In genomic region chr3:43954321-43954720, GRCh38 we compare ENCODE assay signal across 29 cellular contexts.
"Had no signal": no experiment of that assay in that cellular context is flagged by ENCODE, and none has a peak within 500 bp of the region (broad histone marks: within the 10 kb centered on the region; RNA-seq: fewer than 3 reads in every experiment).

No MANE protein-coding gene starts in this region.

- H3K27me3 ChIP-seq: ascending aorta, brain microvascular endothelial cell, ovary, tibial nerve had no signal

- H3K4me1 ChIP-seq: esophagus squamous epithelium, left ventricle myocardium inferior, prostate gland, sigmoid colon, spleen, suprapubic skin, tibial nerve had no signal

- H3K4me1 Mint-ChIP-seq: naive B cell had no signal

- H3K9me3 ChIP-seq: adrenal gland, ascending aorta, esophagus squamous epithelium, left ventricle myocardium inferior, neutrophil, ovary, prostate gland, sigmoid colon, spleen, suprapubic skin, tibial nerve had no signal

- H3K36me3 ChIP-seq: adrenal gland, ascending aorta, brain microvascular endothelial cell, esophagus squamous epithelium, left ventricle myocardium inferior, neutrophil, ovary, prostate gland, sigmoid colon, spleen, suprapubic skin, tibial nerve had no signal

- H3K27ac Mint-ChIP-seq: activated CD4-positive, alpha-beta memory T cell treated with anti-CD3 and anti-CD28 coated beads for 36 hours; activated CD4-positive, alpha-beta T cell treated with anti-CD3 and anti-CD28 coated beads, Interleukin-2, amount 10 ng/mL, durations not matched to agents 24 days and 14 days; activated naive CD4-positive, alpha-beta T cell treated with anti-CD3 and anti-CD28 coated beads for 36 hours; activated naive CD8-positive, alpha-beta T cell treated with anti-CD3 and anti-CD28 coated beads for 36 hours; activated T-helper 1 cell treated with anti-CD3 and anti-CD28 coated beads, Interleukin-12 subunit alpha, Interleukin-12 subunit beta, Interleukin-2, Interleukin-4 antibody, amounts not matched to agents 30 ng/mL and 10 ng/mL and 1 ng/mL, durations not matched to agents 14 hours and 24 hours and 36 hours; T-helper 1 cell treated with Interleukin-12 subunit alpha and Interleukin-12 subunit beta and Interleukin-4 antibody, amounts not matched to agents 30 μg/mL and 1 μg/mL, for 36 hours had no signal

- DNase-seq: activated CD4-positive, alpha-beta memory T cell treated with anti-CD3 and anti-CD28 coated beads for 36 hours; activated CD4-positive, alpha-beta T cell treated with anti-CD3 and anti-CD28 coated beads, Interleukin-2, amount 10 ng/mL, durations not matched to agents 24 days and 14 days; activated CD4-positive, CD25-positive, alpha-beta regulatory T cell treated with anti-CD3 and anti-CD28 coated beads, Interleukin-2, amount 50 U/mL, for 72 hours; activated CD8-positive, alpha-beta memory T cell treated with anti-CD3 and anti-CD28 coated beads, Interleukin-2, amount 50 U/mL, for 4 hours; activated effector memory CD4-positive, alpha-beta T cell treated with anti-CD3 and anti-CD28 coated beads, Interleukin-2, amount 50 U/mL, for 16 hours; activated naive CD4-positive, alpha-beta T cell treated with anti-CD3 and anti-CD28 coated beads for 36 hours; activated naive CD8-positive, alpha-beta T cell treated with anti-CD3 and anti-CD28 coated beads for 36 hours; activated T-cell treated with anti-CD3 and anti-CD28 coated beads, Interleukin-2, amount 50 U/mL, for 1 hour; cortex of kidney; esophagus squamous epithelium; left ventricle myocardium inferior; naive B cell; ovary; sigmoid colon; spleen; stimulated activated naive CD4-positive, alpha-beta T cell had no signal

- H3K4me3 ChIP-seq: ascending aorta, esophagus squamous epithelium, left ventricle myocardium inferior, lung, ovary, prostate gland, sigmoid colon, spleen, suprapubic skin, tibial nerve had no signal

- H3K4me3 Mint-ChIP-seq: activated CD4-positive, alpha-beta memory T cell treated with anti-CD3 and anti-CD28 coated beads for 36 hours; activated CD4-positive, alpha-beta T cell treated with anti-CD3 and anti-CD28 coated beads, Interleukin-2, amount 10 ng/mL, durations not matched to agents 24 days and 14 days; activated naive CD4-positive, alpha-beta T cell treated with anti-CD3 and anti-CD28 coated beads for 36 hours; activated naive CD8-positive, alpha-beta T cell treated with anti-CD3 and anti-CD28 coated beads for 36 hours; activated T-helper 1 cell treated with anti-CD3 and anti-CD28 coated beads, Interleukin-12 subunit alpha, Interleukin-12 subunit beta, Interleukin-2, Interleukin-4 antibody, amounts not matched to agents 30 ng/mL and 10 ng/mL and 1 ng/mL, durations not matched to agents 14 hours and 24 hours and 36 hours; naive B cell; T-helper 1 cell treated with Interleukin-12 subunit alpha and Interleukin-12 subunit beta and Interleukin-4 antibody, amounts not matched to agents 30 μg/mL and 1 μg/mL, for 36 hours had no signal

- FAIRE-seq: frontal cortex, islet of Langerhans had no signal

- H3K36me3 Mint-ChIP-seq: activated CD4-positive, alpha-beta memory T cell treated with anti-CD3 and anti-CD28 coated beads for 36 hours; activated naive CD8-positive, alpha-beta T cell treated with anti-CD3 and anti-CD28 coated beads for 36 hours; naive B cell had no signal

- H3K27ac ChIP-seq: ascending aorta, brain microvascular endothelial cell, esophagus squamous epithelium, left ventricle myocardium inferior, neutrophil, ovary, prostate gland, sigmoid colon, spleen, suprapubic skin, tibial nerve had no signal

- H3K9me3 Mint-ChIP-seq: activated CD4-positive, alpha-beta memory T cell treated with anti-CD3 and anti-CD28 coated beads for 36 hours; activated CD4-positive, alpha-beta T cell treated with anti-CD3 and anti-CD28 coated beads, Interleukin-2, amount 10 ng/mL, durations not matched to agents 24 days and 14 days; activated naive CD4-positive, alpha-beta T cell treated with anti-CD3 and anti-CD28 coated beads for 36 hours; activated naive CD8-positive, alpha-beta T cell treated with anti-CD3 and anti-CD28 coated beads for 36 hours; activated T-helper 1 cell treated with anti-CD3 and anti-CD28 coated beads, Interleukin-12 subunit alpha, Interleukin-12 subunit beta, Interleukin-2, Interleukin-4 antibody, amounts not matched to agents 30 ng/mL and 10 ng/mL and 1 ng/mL, durations not matched to agents 14 hours and 24 hours and 36 hours; nephron progenitor cell; T-helper 1 cell treated with Interleukin-12 subunit alpha and Interleukin-12 subunit beta and Interleukin-4 antibody, amounts not matched to agents 30 μg/mL and 1 μg/mL, for 36 hours had no signal
